Comparison of ENCODE assay signal across 9 cellular contexts in the genomic region with DNA sequence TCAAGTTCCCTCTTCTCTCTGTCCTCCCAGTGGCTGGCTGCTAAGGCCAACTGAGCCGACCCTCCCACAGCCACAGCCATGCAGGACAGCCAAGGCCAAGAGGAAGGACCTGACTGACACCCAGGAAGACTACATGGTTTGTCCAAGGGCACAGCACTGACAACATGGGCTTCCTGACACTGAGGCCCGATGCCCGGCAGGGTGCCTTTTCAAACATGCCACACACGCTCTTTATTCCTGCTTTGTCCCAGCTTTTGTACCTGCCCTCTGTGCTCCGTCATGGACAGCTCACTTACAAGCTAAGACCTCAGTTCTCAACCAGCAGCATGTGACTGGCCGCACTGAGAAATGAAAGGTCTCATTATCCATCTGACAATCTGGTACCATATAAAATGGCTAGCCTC. TPM values are rescaled to one million over a fixed set of nuclear protein-coding genes. Genes with fewer than 3 reads are reported as not detected.
DNase-seq lines count a peak whose midpoint lies in the region; ATAC-seq, FAIRE-seq and TF ChIP-seq lines count a peak whose summit lies in the region.
"Had no signal": no experiment of that assay in that cellular context is flagged by ENCODE, and none has a peak within 500 bp of the region (broad histone marks: within the 10 kb centered on the region; RNA-seq: fewer than 3 reads in every experiment).

No MANE protein-coding gene starts in this region.

- no peak overlapping the region for H3K27ac ChIP-seq in H1 (ENCODE audit: low read depth, low read length)

- H3K4me1 Mint-ChIP-seq in stimulated activated naive CD8-positive, alpha-beta T cell treated with anti-CD3 and anti-CD28 coated beads, Interleukin-15, Interleukin-2, amounts not matched to agents 100 ng/mL and 50 ng/mL, for 24 hours (ENCODE audit: low read depth): peaks cover 38% of the 10 kb centered on the region
- peaks cover 22% of the 10 kb centered on the region for H3K4me1 Mint-ChIP-seq in neural crest cell

- peak overlapping the region; percentile 62 for H3K27ac Mint-ChIP-seq in stimulated activated naive CD8-positive, alpha-beta T cell treated with anti-CD3 and anti-CD28 coated beads, Interleukin-15, Interleukin-2, amounts not matched to agents 100 ng/mL and 50 ng/mL, for 24 hours
- peak overlapping the region; percentile 47 for H3K27ac Mint-ChIP-seq in neural crest cell (ENCODE audit: unreplicated experiment)

- peaks cover 3 to 11% of the 10 kb centered on the region in 2 experiments; a peak in 2 of 4 replicates for H3K79me2 ChIP-seq in H1 (ENCODE audit: control insufficient read depth in 1 of 2, insufficient read depth in 2 of 2, low read length in 2 of 2)

- no peak overlapping the region for H3K4ac ChIP-seq in H1 (replicated peaks; ENCODE audit: insufficient read length, low read depth, low read length)

- H3K9me3 ChIP-seq in H1 (ENCODE audit: insufficient read depth in 2 of 2, low read depth in 1 of 2, low read length in 1 of 2): no peaks in the 10 kb centered on the region

- 86% methylated on average over 6 of the region's 6 CpGs; no CpG with 5 or more reads in 1 of the 2 experiments for WGBS in H1 (ENCODE audit: extremely low coverage in 1 of 2, insufficient coverage in 1 of 2, insufficient read length in 1 of 2, insufficient replicate concordance in 2 of 2, low coverage in 1 of 2, low lambda C conversion rate in 2 of 2, missing lambda C conversion rate in 1 of 2), 2 experiments

- no peaks in the 10 kb centered on the region for H4K20me1 ChIP-seq in H1 (replicated peaks in 1 of 2; ENCODE audit: control insufficient read depth in 1 of 2, insufficient read depth in 2 of 2, low read length in 2 of 2)

- no peak for ATAC-seq in stimulated activated naive CD8-positive, alpha-beta T cell treated with anti-CD3 and anti-CD28 coated beads, Interleukin-15, Interleukin-2, amounts not matched to agents 100 U/mL and 50 U/mL, for 24 hours
- ATAC-seq in HG02798 (IDR thresholded peaks at IDR 0.05; ENCODE audit: poor library complexity, unreplicated experiment): no peak

- H4K5ac ChIP-seq in H1 (ENCODE audit: insufficient read length, low read depth, low read length): no peak overlapping the region

- no peak for DNase-seq in stimulated activated naive CD8-positive, alpha-beta T cell treated with anti-CD3 and anti-CD28 coated beads, Interleukin-15, Interleukin-2, amounts not matched to agents 100 U/mL and 50 U/mL, for 24 hours
- DNase-seq in H1 (ENCODE audit: low read depth in 1 of 2, low spot score in 2 of 2) (no peak), neural crest cell (ENCODE audit: low read depth, low spot score) (no peak), NOMO-1 treated with dmso at 0.1 percent for 144 hours (lab: John Stamatoyannopoulos, UW; ENCODE audit: unreplicated experiment) (no peak), HK-2 (ENCODE audit: unreplicated experiment) (no peak)
- no peak for DNase-seq in stimulated activated CD4-positive, alpha-beta T cell treated with anti-CD3 and anti-CD28 coated beads, Interleukin-4, amount 100 ng/mL, for 4 hours

- TF ChIP-seq POLR2A in H1 (IDR thresholded peaks at IDR 0.05; ENCODE audit: control extremely low read depth in 1 of 2, low read depth in 2 of 2, low read length in 2 of 2): no peak

- no peak overlapping the region for H2BK20ac ChIP-seq in H1 (ENCODE audit: low read length)

- peaks cover 16% of the 10 kb centered on the region for H3K36me3 Mint-ChIP-seq in stimulated activated naive CD8-positive, alpha-beta T cell treated with anti-CD3 and anti-CD28 coated beads, Interleukin-15, Interleukin-2, amounts not matched to agents 100 ng/mL and 50 ng/mL, for 24 hours (ENCODE audit: low read depth)
- peaks cover 18% of the 10 kb centered on the region for H3K36me3 Mint-ChIP-seq in neural crest cell (ENCODE audit: low read depth)

- H3K4me1 ChIP-seq in H1 (replicated peaks in 1 of 4; ENCODE audit: control insufficient read depth in 3 of 4, insufficient read depth in 4 of 4, low read length in 3 of 4): peaks cover 0 to 8% (median 6%) of the 10 kb centered on the region in 4 experiments; a peak in 6 of 7 replicates

- H3K9me3 Mint-ChIP-seq in stimulated activated naive CD8-positive, alpha-beta T cell treated with anti-CD3 and anti-CD28 coated beads, Interleukin-15, Interleukin-2, amounts not matched to agents 100 ng/mL and 50 ng/mL, for 24 hours: no peaks in the 10 kb centered on the region
- H3K9me3 Mint-ChIP-seq in neural crest cell: peaks cover 3% of the 10 kb centered on the region

- no peak overlapping the region for H2BK5ac ChIP-seq in H1 (ENCODE audit: low read depth, low read length)

- H3K4me2 ChIP-seq in H1 (ENCODE audit: insufficient read depth in 1 of 2, low read depth in 2 of 2, low read length in 2 of 2): no peak overlapping the region

- no peak overlapping the region for H3K18ac ChIP-seq in H1 (ENCODE audit: extremely low read depth, low read length)

- H4K8ac ChIP-seq in H1 (ENCODE audit: extremely low read depth, insufficient read depth, low read length): peak overlapping the region; percentile 39; the same call in 1 of the 2 replicates

- H3K23ac ChIP-seq in H1 (ENCODE audit: insufficient read length): no peak overlapping the region

- peaks cover 0 to 3% (median 0%) of the 10 kb centered on the region in 4 experiments; a peak in 2 of 8 replicates for H3K36me3 ChIP-seq in H1 (ENCODE audit: control insufficient read depth in 2 of 4, insufficient read depth in 4 of 4, low read length in 3 of 4)

- H2AK5ac ChIP-seq in H1 (ENCODE audit: low read depth, low read length): peak overlapping the region; percentile 29; the same call in 1 of the 2 replicates

- no peaks in the 10 kb centered on the region for H3K27me3 ChIP-seq in H1 (replicated peaks in 1 of 4; ENCODE audit: control insufficient read depth in 3 of 4, extremely low read depth in 1 of 4, insufficient read depth in 3 of 4, low read length in 3 of 4)

- H3K9ac ChIP-seq in H1 (replicated peaks in 1 of 4; ENCODE audit: extremely low read depth in 1 of 4, low read depth in 3 of 4, low read length in 3 of 4): no peak overlapping the region

- no peak overlapping the region for H3K4me3 ChIP-seq in H1 (ENCODE audit: extremely low read depth in 1 of 4, insufficient read depth in 2 of 4, low read depth in 3 of 4, low read length in 4 of 4)

- FAIRE-seq in H1 (lab: Jason Lieb, UNC): no peak
- FAIRE-seq: endothelial cell of umbilical vein had no signal

- no peak for TF ChIP-seq EP300 in H1 (IDR thresholded peaks at IDR 0.05; ENCODE audit: borderline replicate concordance in 1 of 2, low read depth in 2 of 2, low read length in 2 of 2)

- H3K23me2 ChIP-seq in H1 (ENCODE audit: low read depth, low read length): no peaks in the 10 kb centered on the region

- no peak overlapping the region for H4K91ac ChIP-seq in H1 (replicated peaks; ENCODE audit: insufficient read length, low read length)

- CTCF ChIA-PET in H1 (lab: Charles Lee; ENCODE audit: partially characterized antibody): interaction anchor here (0.6 to 4.4 kb wide), 12 partner anchors 11 to 192 kb away, joined by 3 to 34 read pairs (median 4); no protein-coding TSS in a partner anchor

- no peak overlapping the region for H2AFZ ChIP-seq in H1 (ENCODE audit: low read length)

- no peak overlapping the region for H3K14ac ChIP-seq in H1 (ENCODE audit: insufficient read length)

- no peaks in the 10 kb centered on the region; the same call in 1 of the 2 replicates for H3K79me1 ChIP-seq in H1 (ENCODE audit: low read depth, low read length)

- no peak overlapping the region for H3K4me3 Mint-ChIP-seq in stimulated activated naive CD8-positive, alpha-beta T cell treated with anti-CD3 and anti-CD28 coated beads, Interleukin-15, Interleukin-2, amounts not matched to agents 100 ng/mL and 50 ng/mL, for 24 hours
- no peak overlapping the region for H3K4me3 Mint-ChIP-seq in neural crest cell

- POLR2A ChIA-PET in H1 (lab: Charles Lee; ENCODE audit: partially characterized antibody): interaction anchor here (1.1 kb wide), 1 partner anchor 12 kb away, joined by 3 read pairs; no protein-coding TSS in a partner anchor

- H3K27me3 Mint-ChIP-seq in stimulated activated naive CD8-positive, alpha-beta T cell treated with anti-CD3 and anti-CD28 coated beads, Interleukin-15, Interleukin-2, amounts not matched to agents 100 ng/mL and 50 ng/mL, for 24 hours: no peaks in the 10 kb centered on the region
- H3K27me3 Mint-ChIP-seq in neural crest cell (ENCODE audit: low read depth): peaks cover 19% of the 10 kb centered on the region

- H2BK15ac ChIP-seq in H1 (ENCODE audit: low read length): no peak overlapping the region

- TF ChIP-seq RAD21 in H1 (IDR thresholded peaks at IDR 0.05 in 1 of 2, conservative IDR thresholded peaks at IDR 0.05 in 1 of 2; ENCODE audit: low read depth in 2 of 2, low read length in 2 of 2): no peak

- H2BK120ac ChIP-seq in H1 (replicated peaks; ENCODE audit: low read depth, low read length): no peak overlapping the region

- no peak overlapping the region for H3K56ac ChIP-seq in H1 (replicated peaks; ENCODE audit: insufficient read length, low read depth, low read length)

- 0 out of 2 replicates have a peak overlapping the region, but pooled peaks have one; percentile 60 for H2BK12ac ChIP-seq in H1 (ENCODE audit: low read depth, low read length)

- no peak; a peak in 1 of 4 replicates for TF ChIP-seq CTCF in H1 (IDR thresholded peaks at IDR 0.05; ENCODE audit: control extremely low read depth in 1 of 3, insufficient read depth in 1 of 3, low read depth in 1 of 3, low read length in 3 of 3)
- no peak for TF ChIP-seq CTCF in neural crest cell (conservative IDR thresholded peaks at IDR 0.05)

TF ChIP-seq in H1, 55 proteins besides CTCF, POLR2A, EP300 and RAD21 (continues in another document):
- TF ChIP-seq, protein P1, sequence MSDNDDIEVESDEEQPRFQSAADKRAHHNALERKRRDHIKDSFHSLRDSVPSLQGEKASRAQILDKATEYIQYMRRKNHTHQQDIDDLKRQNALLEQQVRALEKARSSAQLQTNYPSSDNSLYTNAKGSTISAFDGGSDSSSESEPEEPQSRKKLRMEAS (IDR thresholded peaks at IDR 0.05): no peak
- TF ChIP-seq, protein P2, sequence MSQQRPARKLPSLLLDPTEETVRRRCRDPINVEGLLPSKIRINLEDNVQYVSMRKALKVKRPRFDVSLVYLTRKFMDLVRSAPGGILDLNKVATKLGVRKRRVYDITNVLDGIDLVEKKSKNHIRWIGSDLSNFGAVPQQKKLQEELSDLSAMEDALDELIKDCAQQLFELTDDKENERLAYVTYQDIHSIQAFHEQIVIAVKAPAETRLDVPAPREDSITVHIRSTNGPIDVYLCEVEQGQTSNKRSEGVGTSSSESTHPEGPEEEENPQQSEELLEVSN (IDR thresholded peaks at IDR 0.05): no peak
- no peak for TF ChIP-seq EZH2 (IDR thresholded peaks at IDR 0.05; ENCODE audit: low read depth, low read length, severe bottlenecking)

RNA-seq across cellular contexts. Expression of a gene that starts 45.8 kb away (rescaled TPM):
- total RNA-seq in H1 (2021; fragmentation: NEBNext Ultra II Directional; extraction: Animal tissue kit (Norgen Biotek cat#: 25700)): 15.6 and 16.3 TPM in 2 replicates
- polyA plus RNA-seq in H1 (2011; rRNA removed): 6.1 TPM in 2 replicates
- polyA plus RNA-seq in H1 (2011; cell fraction: cytosol; rRNA removed): 7.3 TPM
- 8.8 TPM for polyA plus RNA-seq in H1 (2011; cell fraction: nucleus; rRNA removed)
- 7.0 to 8.2 TPM (median 7.3 TPM) in 4 replicates for polyA plus RNA-seq in H1 (2012, experiment 1 of 2)
- 1.3 TPM for polyA plus RNA-seq in H1 (2012, experiment 2 of 2)
- 10.4 TPM for polyA plus RNA-seq in H1 (2013, experiment 1 of 2)
- polyA plus RNA-seq in H1 (2013, experiment 2 of 2): 12.8 TPM
- polyA minus RNA-seq in H1 (2011; rRNA and poly(A)+ RNA removed): 14.8 and 15.2 TPM in 2 replicates
- polyA minus RNA-seq in H1 (2011; cell fraction: cytosol; rRNA and poly(A)+ RNA removed): 6.2 TPM
- polyA minus RNA-seq in H1 (2011; cell fraction: nucleus; rRNA and poly(A)+ RNA removed): 13.3 TPM
- 19.2 TPM in 2 replicates for total RNA-seq in neural crest cell
